ENCODE assay signal across 1 cellular context in genomic region chr10:95260397-95260881, GRCh38.
TF ChIP-seq lines count a peak whose summit lies in the region.

No MANE protein-coding gene starts in this region.

TF ChIP-seq in K562, 482 proteins besides CTCF, POLR2A, EP300 and RAD21 (continued from another document):
- no peak for TF ChIP-seq WHSC1 (IDR thresholded peaks at IDR 0.05; ENCODE audit: low read length)
- no peak for TF ChIP-seq RCOR1 (IDR thresholded peaks at IDR 0.05; ENCODE audit: borderline replicate concordance in 1 of 2, low read depth in 2 of 2, low read length in 2 of 2)
- TF ChIP-seq RAD51 (IDR thresholded peaks at IDR 0.05; ENCODE audit: borderline replicate concordance, low read depth) = no peak
- no peak for TF ChIP-seq KAT7 (CRISPR knock-in tag; IDR thresholded peaks at IDR 0.05; ENCODE audit: borderline replicate concordance)
- peak; percentile 49; the same call in 1 of the 2 replicates for TF ChIP-seq ARID1B (IDR thresholded peaks at IDR 0.05)
- no peak for TF ChIP-seq ZNF217 (CRISPR knock-in tag; IDR thresholded peaks at IDR 0.05)
- TF ChIP-seq SMARCA4 (IDR thresholded peaks at IDR 0.05) = no peak
